10 cellular contexts compared by ENCODE assay signal in genomic region chr3:114527036-114527644, GRCh38.
DNase-seq lines count a peak whose midpoint lies in the region; ATAC-seq and TF ChIP-seq lines count a peak whose summit lies in the region.
"Had no signal": no experiment of that assay in that cellular context is flagged by ENCODE, and none has a peak within 500 bp of the region (broad histone marks: within the 10 kb centered on the region; RNA-seq: fewer than 3 reads in every experiment).

No MANE protein-coding gene starts in this region.

- H3K4me2 ChIP-seq in GM23338, result no peak overlapping the region

- H2AFZ ChIP-seq in GM23338, result no peak overlapping the region; the same call in 1 of the 2 replicates

- no peaks in the 10 kb centered on the region for H3K9me2 ChIP-seq in GM23338 (ENCODE audit: insufficient read depth)

- H4K20me1 ChIP-seq in GM23338 (replicated peaks; ENCODE audit: insufficient read depth), result no peaks in the 10 kb centered on the region

- H3K27ac ChIP-seq in GM23338 (ENCODE audit: low read depth) (no peak overlapping the region), VCaP (no peak overlapping the region), ovary (no peak overlapping the region)

- DNase-seq in AML-193 (lab: John Stamatoyannopoulos, UW) (peak; percentile 22 to 32), GM23338 (ENCODE audit: low spot score) (peak; percentile 60), iris pigment epithelial cell (ENCODE audit: low read depth) (peak; percentile 32), ovary (no peak)
- DNase-seq: NK-92 treated with Interleukin-12 subunit alpha and Interleukin-12 subunit beta, amount 100 ng/mL, for 24 hours; occipital lobe had no signal

- H3K27ac Mint-ChIP-seq in GM23338, result no peak overlapping the region

- no peaks in the 10 kb centered on the region for H3K79me2 ChIP-seq in GM23338 (replicated peaks; ENCODE audit: insufficient read depth)

- no peak for TF ChIP-seq EP300 in ovary (IDR thresholded peaks at IDR 0.05)

- no peaks in the 10 kb centered on the region for H3F3A ChIP-seq in GM23338 (replicated peaks; ENCODE audit: low read depth)

- TF ChIP-seq CTCF in GM23338 (conservative IDR thresholded peaks at IDR 0.05; ENCODE audit: low read depth in 2 of 2) (peak; percentile 69 to 70), VCaP (conservative IDR thresholded peaks at IDR 0.05) (peak; percentile 79), ovary (IDR thresholded peaks at IDR 0.05) (peak in 1 of 3 donors; percentile 16)

- no peak overlapping the region for H3K4me3 ChIP-seq in GM23338
- no peak overlapping the region for H3K4me3 ChIP-seq in ovary

- H3K4me1 ChIP-seq in GM23338 (ENCODE audit: insufficient read depth) (peaks cover 4% of the 10 kb centered on the region), ovary (ENCODE audit: insufficient read depth) (no peaks in the 10 kb centered on the region)

- H3K4me1 Mint-ChIP-seq in GM23338, result peaks cover 3% of the 10 kb centered on the region; the same call in 2 of the 3 replicates

- TF ChIP-seq POLR2A in ovary (IDR thresholded peaks at IDR 0.05), result no peak

- H3K36me3 Mint-ChIP-seq in GM23338 (ENCODE audit: low read depth), result peaks cover 5% of the 10 kb centered on the region; the same call in 2 of the 3 replicates

- H3K27me3 Mint-ChIP-seq in GM23338 (ENCODE audit: insufficient read depth, low read depth, poor library complexity), result no peaks in the 10 kb centered on the region

- intact Hi-C loops in ovary (cut with DNase I), result no loop called here

- H3K4me3 Mint-ChIP-seq in GM23338, result no peak overlapping the region

- H3K9me3 Mint-ChIP-seq in GM23338, result peaks cover 5% of the 10 kb centered on the region; the same call in 2 of the 3 replicates

- H3K36me3 ChIP-seq in GM23338 (ENCODE audit: insufficient read depth) (no peaks in the 10 kb centered on the region), ovary (no peaks in the 10 kb centered on the region)

- 43 to 61% (median 59%) methylated on average over 1 of the region's 1 CpG for WGBS in ovary, 3 donors

- H3K27me3 ChIP-seq in GM23338 (ENCODE audit: insufficient read depth) (no peaks in the 10 kb centered on the region), ovary (no peaks in the 10 kb centered on the region)

- peak; percentile 56; the same call in 2 of the 3 replicates for ATAC-seq in GM23338
- ATAC-seq in HG03135 (IDR thresholded peaks at IDR 0.05; ENCODE audit: unreplicated experiment), result no peak
- ATAC-seq in HG02642 (IDR thresholded peaks at IDR 0.05; ENCODE audit: poor library complexity, unreplicated experiment), result no peak
- ATAC-seq in GM21515 (IDR thresholded peaks at IDR 0.05; ENCODE audit: unreplicated experiment), result no peak

- no peaks in the 10 kb centered on the region for H3K9me3 ChIP-seq in ovary

TF ChIP-seq in GM23338, 12 proteins besides CTCF, POLR2A, EP300 and RAD21:
- no peak for TF ChIP-seq REST (IDR thresholded peaks at IDR 0.05; ENCODE audit: unreplicated experiment)

Comparison
In these comparisons a context has a peak if more than half of its experiments do, and no peak if none do; other contexts are left out.
1. DNase-seq: peak in AML-193 (2 of 2), GM23338 (single experiment) and iris pigment epithelial cell (single experiment); none in ovary (0 of 5).